In genomic region chr20:32792316-32792715, GRCh38 we compare ENCODE assay signal across 1 cellular context.
TF ChIP-seq lines count a peak whose summit lies in the region.

No MANE protein-coding gene starts in this region.

TF ChIP-seq in K562, 482 proteins besides CTCF, POLR2A, EP300 and RAD21:
- TF ChIP-seq VEZF1 (CRISPR knock-in tag; IDR thresholded peaks at IDR 0.05) (peak; percentile 29; the same call in 1 of the 2 replicates), ZBTB49 (CRISPR knock-in tag; IDR thresholded peaks at IDR 0.05; ENCODE audit: borderline replicate concordance) (no peak)
